In genomic region chr5:41522193-41522786, GRCh38 we compare ENCODE assay signal across 3 cellular contexts.
A peak's percentile ranks its signal among the peaks of the same experiment; 100 is the strongest.
TF ChIP-seq lines count a peak whose summit lies in the region.

No MANE protein-coding gene starts in this region.

TF ChIP-seq in GM23338, 12 proteins besides CTCF, POLR2A, EP300 and RAD21:
- TF ChIP-seq ZNF114 (CRISPR knock-in tag; IDR thresholded peaks at IDR 0.05) = no peak
- TF ChIP-seq EZH2 (IDR thresholded peaks at IDR 0.05; ENCODE audit: low read depth, unreplicated experiment) = no peak
- TF ChIP-seq JUNB (IDR thresholded peaks at IDR 0.05; ENCODE audit: unreplicated experiment) = no peak

TF ChIP-seq in IMR-90, 13 proteins besides CTCF, POLR2A, EP300 and RAD21:
- TF ChIP-seq NFE2L2 (IDR thresholded peaks at IDR 0.05; ENCODE audit: low read depth, low read length) (no peak), CEBPB (IDR thresholded peaks at IDR 0.05; ENCODE audit: low read depth, low read length) (peak; percentile 67)

TF ChIP-seq in K562, 482 proteins besides CTCF, POLR2A, EP300 and RAD21:
- TF ChIP-seq DIDO1 (tag; IDR thresholded peaks at IDR 0.05; ENCODE audit: low read depth) (no peak), ETS1 (conservative IDR thresholded peaks at IDR 0.05; ENCODE audit: control insufficient read depth, low read depth, low read length) (no peak), CSDE1 (IDR thresholded peaks at IDR 0.05) (no peak), CEBPB (tag; IDR thresholded peaks at IDR 0.05) (0 out of 2 replicates have a peak, but pooled peaks have one; percentile 19), CEBPG (CRISPR knock-in tag; IDR thresholded peaks at IDR 0.05) (no peak), CEBPG (tag; conservative IDR thresholded peaks at IDR 0.05 in 1 of 2, IDR thresholded peaks at IDR 0.05 in 1 of 2) (peak in 1 of 2 experiments; percentile 68; a peak in 2 of 4 replicates), SNIP1 (IDR thresholded peaks at IDR 0.05; ENCODE audit: low read depth) (no peak)
TF ChIP-seq in K562: peak in this region for 2.
